ENCODE assay signal across 7 cellular contexts in genomic region chr7:53988376-53988775, GRCh38.
"Had no signal": no experiment of that assay in that cellular context is flagged by ENCODE, and none has a peak within 500 bp of the region (broad histone marks: within the 10 kb centered on the region; RNA-seq: fewer than 3 reads in every experiment).

No MANE protein-coding gene starts in this region.

- FAIRE-seq: H54 had no signal

- DNase-seq: GOT3, H9, HCEC 1CT, Kasumi-1, KG1 had no signal

- H3K27ac ChIP-seq: HL-60 had no signal
